Comparison of ENCODE assay signal across 1 cellular context in the genomic region with DNA sequence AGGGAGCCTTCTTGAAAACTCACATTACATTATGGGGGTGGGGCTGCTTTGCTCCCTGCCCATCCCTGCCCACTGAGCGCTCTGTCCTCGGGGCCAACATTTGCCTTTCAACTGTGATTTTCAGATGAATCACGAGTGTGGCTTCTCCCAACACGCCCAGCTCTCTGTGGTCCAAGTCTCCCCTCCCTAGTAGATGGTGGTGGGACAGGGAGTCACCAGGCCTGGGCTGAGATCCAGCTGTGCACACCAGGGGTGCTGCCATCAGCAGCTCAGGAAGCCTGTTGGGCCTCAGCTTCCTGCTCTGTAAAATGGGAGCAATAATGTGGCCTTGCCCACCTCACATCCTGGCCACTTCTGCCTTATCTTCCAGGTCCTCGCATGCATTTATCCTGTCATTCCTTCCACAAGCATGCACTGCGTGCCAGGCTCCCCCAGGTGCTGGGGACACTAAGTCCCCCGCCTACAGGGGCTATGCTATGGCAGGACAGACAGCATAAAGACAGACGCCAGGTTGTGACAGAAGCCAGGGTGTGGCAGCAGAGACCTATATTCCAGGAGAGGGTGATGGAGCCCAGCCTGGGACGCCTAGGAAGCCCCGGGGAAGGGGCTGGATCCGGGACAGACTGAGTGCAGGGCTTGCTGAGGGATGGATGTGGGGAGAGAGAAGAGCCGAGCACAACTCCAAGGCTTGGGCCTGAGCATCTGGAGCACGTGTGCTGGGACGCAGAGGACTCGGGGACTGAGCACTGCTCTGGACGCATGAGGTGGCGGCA.
TF ChIP-seq lines count a peak whose summit lies in the region.

No MANE protein-coding gene starts in this region.

TF ChIP-seq in GM23338, 12 proteins besides CTCF, POLR2A, EP300 and RAD21 (continued from another document):
- TF ChIP-seq ZNF462 (CRISPR knock-in tag; IDR thresholded peaks at IDR 0.05) (no peak), JUNB (IDR thresholded peaks at IDR 0.05; ENCODE audit: unreplicated experiment) (no peak), EZH2 (IDR thresholded peaks at IDR 0.05; ENCODE audit: low read depth, unreplicated experiment) (no peak), REST (IDR thresholded peaks at IDR 0.05; ENCODE audit: unreplicated experiment) (no peak)
